In the genomic region with DNA sequence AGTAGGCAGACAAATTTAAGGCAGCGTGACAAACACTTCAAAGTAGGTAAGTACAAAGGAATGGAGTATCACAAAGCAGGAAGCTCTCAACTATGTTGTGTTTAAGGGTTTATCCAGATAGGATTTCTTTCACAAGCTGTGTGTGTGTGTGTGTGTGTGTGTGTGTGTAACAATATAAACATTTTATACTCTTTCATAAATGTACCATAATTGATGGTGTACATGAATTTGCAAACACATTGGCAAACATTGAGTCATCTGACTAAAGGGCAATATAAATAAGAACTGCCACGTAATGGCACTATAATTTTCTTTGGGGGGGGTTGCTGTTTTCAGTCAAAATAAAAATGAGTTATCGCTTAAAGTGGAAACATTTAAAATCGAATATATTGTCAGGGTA, we compare ENCODE assay signal across 1 cellular context.
TF ChIP-seq lines count a peak whose summit lies in the region.

No MANE protein-coding gene starts in this region.

TF ChIP-seq in SK-N-SH, 30 proteins besides CTCF, POLR2A, EP300 and RAD21 (continued from another document):
- TF ChIP-seq, protein P1, sequence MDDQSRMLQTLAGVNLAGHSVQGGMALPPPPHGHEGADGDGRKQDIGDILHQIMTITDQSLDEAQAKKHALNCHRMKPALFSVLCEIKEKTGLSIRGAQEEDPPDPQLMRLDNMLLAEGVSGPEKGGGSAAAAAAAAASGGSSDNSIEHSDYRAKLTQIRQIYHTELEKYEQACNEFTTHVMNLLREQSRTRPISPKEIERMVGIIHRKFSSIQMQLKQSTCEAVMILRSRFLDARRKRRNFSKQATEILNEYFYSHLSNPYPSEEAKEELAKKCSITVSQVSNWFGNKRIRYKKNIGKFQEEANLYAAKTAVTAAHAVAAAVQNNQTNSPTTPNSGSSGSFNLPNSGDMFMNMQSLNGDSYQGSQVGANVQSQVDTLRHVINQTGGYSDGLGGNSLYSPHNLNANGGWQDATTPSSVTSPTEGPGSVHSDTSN (IDR thresholded peaks at IDR 0.05): no peak
- TF ChIP-seq SIN3A (IDR thresholded peaks at IDR 0.05; ENCODE audit: borderline replicate concordance, low read depth, low read length) (no peak), IRF3 (IDR thresholded peaks at IDR 0.05; ENCODE audit: low read depth, low read length) (no peak), FOSL2 (IDR thresholded peaks at IDR 0.05; ENCODE audit: borderline replicate concordance, low read depth) (no peak)
